ENCODE assay signal across 24 cellular contexts in the genomic region with DNA sequence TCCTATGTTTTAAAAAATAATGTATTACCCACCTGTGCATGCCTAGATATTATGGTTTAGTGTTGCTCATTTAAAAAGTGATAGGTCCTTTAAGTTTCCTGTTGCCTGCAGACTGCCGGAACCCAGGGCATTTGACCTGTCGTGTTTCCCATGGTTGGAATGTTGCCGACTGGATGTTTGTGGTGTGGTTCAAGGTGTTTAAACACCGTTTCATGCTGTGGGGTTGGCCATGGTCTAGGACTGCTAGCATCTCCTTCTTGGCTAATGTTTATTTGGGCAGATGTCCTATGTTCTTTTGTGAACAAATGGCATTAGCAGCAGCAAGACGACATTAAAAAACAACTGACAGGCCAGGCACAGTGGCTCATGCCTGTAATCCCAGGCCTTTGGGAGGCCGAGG.
"Had no signal": no experiment of that assay in that cellular context is flagged by ENCODE, and none has a peak within 500 bp of the region (broad histone marks: within the 10 kb centered on the region; RNA-seq: fewer than 3 reads in every experiment).

No MANE protein-coding gene starts in this region.

- DNase-seq: nephron progenitor cell; nucleus accumbens; pancreas; posterior cingulate gyrus; psoas muscle; right cardiac atrium; sigmoid colon; small intestine; stimulated activated CD4-positive, alpha-beta T cell treated with anti-CD3 and anti-CD28 coated beads, Interleukin-15, amount 100 ng/mL, for 24 hours; stimulated activated CD4-positive, alpha-beta T cell treated with anti-CD3 and anti-CD28 coated beads, Interleukin-2, amount 100 ng/mL, for 24 hours; stimulated activated CD4-positive, alpha-beta T cell treated with anti-CD3 and anti-CD28 coated beads, Interleukin-2, amount 100 ng/mL, for 48 hours; stimulated activated CD4-positive, alpha-beta T cell treated with anti-CD3 and anti-CD28 coated beads, Interleukin-4, amount 100 ng/mL, for 24 hours; stimulated activated naive B cell treated with anti-CD40 and anti-IgM and Interleukin-4, amounts not matched to agents 10 μg/mL and 1 μg/mL and 100 μg/mL, for 72 hours; stimulated activated naive CD4-positive, alpha-beta T cell treated with Interleukin-2 at 50 U/mL for 16 hours; stomach; thyroid gland; trophoblast cell; upper lobe of left lung had no signal

- H3K4me3 ChIP-seq: pancreas, psoas muscle, right lobe of liver, sigmoid colon, stomach, thoracic aorta, thyroid gland, tibial nerve, upper lobe of left lung, vagina had no signal

- ATAC-seq: natural killer cell treated with Interleukin-12 subunit alpha and Interleukin-12 subunit beta and Interleukin-15 and Interleukin-18, amount 100 ng/mL, for 72 hours; pancreas; psoas muscle; right cardiac atrium; stimulated activated effector memory CD8-positive, alpha-beta T cell treated with anti-CD3 and anti-CD28 coated beads, Interleukin-12 subunit alpha, Interleukin-12 subunit beta, amount 100 ng/mL, for 72 hours; stimulated activated naive B cell treated with anti-CD40 and anti-IgM and Interleukin-4, amounts not matched to agents 10 μg/mL and 1 μg/mL and 100 μg/mL, for 72 hours had no signal
